18 cellular contexts compared by ENCODE assay signal in genomic region chr17:46026815-46027125, GRCh38. TPM values are rescaled to one million over a fixed set of nuclear protein-coding genes. Genes with fewer than 3 reads are reported as not detected.
A peak's percentile ranks its signal among the peaks of the same experiment; 100 is the strongest.
DNase-seq lines count a peak whose midpoint lies in the region; ATAC-seq, FAIRE-seq and TF ChIP-seq lines count a peak whose summit lies in the region.
"Had no signal": no experiment of that assay in that cellular context is flagged by ENCODE, and none has a peak within 500 bp of the region (broad histone marks: within the 10 kb centered on the region; RNA-seq: fewer than 3 reads in every experiment).

No MANE protein-coding gene starts in this region.

- peaks cover 8% of the 10 kb centered on the region; the same call in 1 of the 2 replicates for H3F3A ChIP-seq in GM23338 (replicated peaks; ENCODE audit: low read depth)

- H3K9me3 Mint-ChIP-seq in GM23338: no peaks in the 10 kb centered on the region
- H3K9me3 Mint-ChIP-seq in naive thymus-derived CD8-positive, alpha-beta T cell: no peaks in the 10 kb centered on the region

- ATAC-seq in GM23338: peak; percentile 4; the same call in 2 of the 3 replicates
- ATAC-seq in GM12878: no peak
- ATAC-seq in naive thymus-derived CD8-positive, alpha-beta T cell: no peak

- FAIRE-seq in GM12878 (lab: Jason Lieb, UNC): no peak

- H3K9me3 ChIP-seq in BLaER1 (no peaks in the 10 kb centered on the region), GM12878 (replicated peaks; ENCODE audit: control insufficient read depth, insufficient read depth, low read length) (no peaks in the 10 kb centered on the region), HAP-1 (no peaks in the 10 kb centered on the region)
- H3K9me3 ChIP-seq: SJSA1, uterus had no signal

- TF ChIP-seq RAD21 in GM12878 (IDR thresholded peaks at IDR 0.05; ENCODE audit: insufficient read depth, low read depth, low read length): no peak

- H3K27me3 Mint-ChIP-seq in GM23338 (ENCODE audit: insufficient read depth, low read depth, poor library complexity): peaks cover 28% of the 10 kb centered on the region
- H3K27me3 Mint-ChIP-seq in naive thymus-derived CD8-positive, alpha-beta T cell: no peaks in the 10 kb centered on the region

- H3K4me2 ChIP-seq in BLaER1 (peak overlapping the region; percentile 78), GM23338 (no peak overlapping the region), GM12878 (ENCODE audit: control insufficient read depth, insufficient read depth) (no peak overlapping the region)

- SMC1A ChIA-PET in GM12878 (lab: Charles Lee; ENCODE audit: uncharacterized antibody, unreplicated experiment): interaction anchor here (0.7 to 1.3 kb wide), 2 partner anchors 10 to 177 kb away, joined by 3 read pairs; no protein-coding TSS in a partner anchor

- peaks cover 33% of the 10 kb centered on the region for H3K36me3 Mint-ChIP-seq in GM23338 (ENCODE audit: low read depth)
- H3K36me3 Mint-ChIP-seq in naive thymus-derived CD8-positive, alpha-beta T cell: peaks cover 0 to 51% (median 7%) of the 10 kb centered on the region in 3 donors

- H3K4me3 ChIP-seq in BLaER1 (peak overlapping the region; percentile 30; the same call in 1 of the 2 replicates), GM23338 (no peak overlapping the region), GM12878 (no peak overlapping the region), HAP-1 (no peak overlapping the region)
- H3K4me3 ChIP-seq: SJSA1, uterus had no signal

- H3K36me3 ChIP-seq in BLaER1 (peaks cover 37% of the 10 kb centered on the region), GM23338 (ENCODE audit: insufficient read depth) (no peaks in the 10 kb centered on the region), GM12878 (ENCODE audit: control insufficient read depth in 2 of 2, insufficient read depth in 2 of 2, low read length in 1 of 2) (peaks cover 9 to 17% of the 10 kb centered on the region in 2 experiments; a peak in 3 of 4 replicates), HAP-1 (replicated peaks) (peaks cover 29% of the 10 kb centered on the region)
- H3K36me3 ChIP-seq: uterus had no signal

- H4K20me1 ChIP-seq in BLaER1: peaks cover 71% of the 10 kb centered on the region
- H4K20me1 ChIP-seq in GM23338 (replicated peaks; ENCODE audit: insufficient read depth): peaks cover 3% of the 10 kb centered on the region; the same call in 1 of the 2 replicates
- no peaks in the 10 kb centered on the region for H4K20me1 ChIP-seq in GM12878 (ENCODE audit: control insufficient read depth, insufficient read depth)

- POLR2A ChIA-PET in GM12878 (lab: Charles Lee): no interaction called here
- POLR2A ChIA-PET in naive thymus-derived CD8-positive, alpha-beta T cell (lab: Charles Lee): interaction anchor here (0.5 kb wide), 1 partner anchor 9 kb away, joined by 3 read pairs; no protein-coding TSS in a partner anchor

- peak overlapping the region; percentile 87 for H3K27ac Mint-ChIP-seq in GM23338
- H3K27ac Mint-ChIP-seq in naive thymus-derived CD8-positive, alpha-beta T cell: peak overlapping the region in 8 of 10 donors; percentile 34 to 77 (median 58)

- H2AFZ ChIP-seq in GM23338 (no peak overlapping the region), GM12878 (ENCODE audit: control insufficient read depth, low read depth, low read length) (no peak overlapping the region)

- RAD21 ChIA-PET in GM12878 (lab: Charles Lee; ENCODE audit: unreplicated experiment): interaction anchor here (1.9 kb wide), 1 partner anchor 185 kb away, joined by 4 read pairs; no protein-coding TSS in a partner anchor

- H3K4me1 Mint-ChIP-seq in GM23338: peaks cover 51% of the 10 kb centered on the region
- peaks cover 20 to 56% (median 28%) of the 10 kb centered on the region in 4 donors for H3K4me1 Mint-ChIP-seq in naive thymus-derived CD8-positive, alpha-beta T cell

- no peaks in the 10 kb centered on the region for H3K79me2 ChIP-seq in GM23338 (replicated peaks; ENCODE audit: insufficient read depth)
- no peaks in the 10 kb centered on the region for H3K79me2 ChIP-seq in GM12878 (ENCODE audit: control insufficient read depth, insufficient read depth, low read length)

- TF ChIP-seq CTCF in GM23338 (conservative IDR thresholded peaks at IDR 0.05; ENCODE audit: low read depth in 2 of 2) (no peak), GM12878 (IDR thresholded peaks at IDR 0.05 in 2 of 3, conservative IDR thresholded peaks at IDR 0.05 in 1 of 3; ENCODE audit: control insufficient read depth in 2 of 3, extremely low read depth in 1 of 3, insufficient read depth in 1 of 3, low read depth in 3 of 3, low read length in 3 of 3) (no peak)

- H3K9me2 ChIP-seq in GM23338 (ENCODE audit: insufficient read depth): no peaks in the 10 kb centered on the region

- H3K9ac ChIP-seq in BLaER1 (peak overlapping the region; percentile 22; the same call in 1 of the 2 replicates), GM12878 (ENCODE audit: control insufficient read depth, insufficient read depth, low read length) (no peak overlapping the region)

- H3K4me1 ChIP-seq in BLaER1 (peaks cover 70% of the 10 kb centered on the region), GM23338 (ENCODE audit: insufficient read depth) (peaks cover 41% of the 10 kb centered on the region), GM12878 (ENCODE audit: control insufficient read depth, insufficient read depth, low read length) (peaks cover 11% of the 10 kb centered on the region), HAP-1 (no peaks in the 10 kb centered on the region)
- H3K4me1 ChIP-seq: SJSA1, uterus had no signal

- intact Hi-C loops in GM12878 (cut with micrococcal nuclease; ENCODE audit: unreplicated experiment): no loop called here

- in situ Hi-C loops in GM12878 (cut with MboI): no loop called here
- in situ Hi-C loops in HAP-1 (cut with MboI; ENCODE audit: low sequenced_read_pairs): no loop called here

- peak overlapping the region; percentile 80 for H3K27ac ChIP-seq in BLaER1
- peak overlapping the region; percentile 77; the same call in 1 of the 2 replicates for H3K27ac ChIP-seq in GM23338 (ENCODE audit: low read depth)
- no peak overlapping the region for H3K27ac ChIP-seq in GM12878 (ENCODE audit: control insufficient read depth, insufficient read depth)
- H3K27ac ChIP-seq: SJSA1, uterus had no signal

- CTCF ChIA-PET in GM12878 (lab: Yijun Ruan, JAX): no interaction called here

- DNase-seq in GM23338 (ENCODE audit: low spot score) (no peak), GM12878 (ENCODE audit: low read depth, low spot score) (no peak), DMS79 treated with DMSO at 0.1 percent for 48 hours (lab: John Stamatoyannopoulos, UW) (no peak), HAP-1 (ENCODE audit: low spot score in 2 of 2) (no peak), NCI-H446 (lab: John Stamatoyannopoulos, UW) (no peak), AG08395 (ENCODE audit: low spot score) (no peak)
- no peak for DNase-seq in naive thymus-derived CD8-positive, alpha-beta T cell
- DNase-seq: activated naive CD4-positive, alpha-beta T cell; effector memory CD4-positive, alpha-beta T cell; KBM-7; NCI-H1105 treated with DMSO at 0.1 percent for 48 hours; stimulated activated CD4-positive, alpha-beta T cell treated with anti-CD3 and anti-CD28 coated beads, Interleukin-4, amount 100 ng/mL, for 4 hours; uterus had no signal

- H3K27me3 ChIP-seq in BLaER1 (no peaks in the 10 kb centered on the region), GM23338 (ENCODE audit: insufficient read depth) (no peaks in the 10 kb centered on the region), GM12878 (replicated peaks in 1 of 2; ENCODE audit: control insufficient read depth in 2 of 2, insufficient read depth in 2 of 2, low read length in 1 of 2) (no peaks in the 10 kb centered on the region), HAP-1 (ENCODE audit: low read depth) (no peaks in the 10 kb centered on the region)
- H3K27me3 ChIP-seq: SJSA1, uterus had no signal

- WGBS in GM12878 (ENCODE audit: insufficient coverage, insufficient replicate concordance, low lambda C conversion rate, missing lambda C conversion rate): 94% methylated on average over 3 of the region's 3 CpGs

- H3K4me3 Mint-ChIP-seq in GM23338: no peak overlapping the region
- no peak overlapping the region for H3K4me3 Mint-ChIP-seq in naive thymus-derived CD8-positive, alpha-beta T cell

- no peak for TF ChIP-seq EP300 in GM12878 (IDR thresholded peaks at IDR 0.05; ENCODE audit: borderline replicate concordance in 1 of 2, control insufficient read depth in 1 of 2, low read depth in 2 of 2, low read length in 2 of 2)

- BruUV-seq in GM12878 (replicated peaks; lab: Mats Ljungman, UMichigan): no TSS peak

- TF ChIP-seq POLR2A in GM12878 (IDR thresholded peaks at IDR 0.05; ENCODE audit: low read depth, low read length): peak; percentile 3; the same call in 1 of the 2 replicates

TF ChIP-seq in GM12878, 131 proteins besides CTCF, POLR2A, EP300 and RAD21 (continues in another document):
- TF ChIP-seq STAT3 (IDR thresholded peaks at IDR 0.05; ENCODE audit: low read depth, low read length) (no peak), ZNF274 (IDR thresholded peaks at IDR 0.05; ENCODE audit: insufficient read depth, insufficient read length) (no peak)

RNA-seq across cellular contexts. Expression of gene STH, which starts 27.7 kb away (rescaled TPM):
- total RNA-seq in GM23338 (2014; rRNA removed; shearing (Covaris generic)): not detected in 2 replicates
- 0.55 TPM in 1 of 2 replicates, not detected in the other for polyA plus RNA-seq in GM23338 (2016; fragmentation: Nextera tagmentation; extraction: Ambion mirVana)
- total RNA-seq in GM12878 (2013; cell fraction: nucleolus; rRNA removed): not detected in 2 replicates
- total RNA-seq in GM12878 (2014; rRNA removed): not detected in 2 replicates
- total RNA-seq in GM12878 (2014; rRNA removed; fragmentation: Illumina TruSeq; extraction: Trizol): not detected in 2 replicates
- not detected in 2 replicates for total RNA-seq in GM12878 (2021)
- not detected for polyA plus RNA-seq in GM12878 (2011; ENCODE audit: low read depth)
- polyA plus RNA-seq in GM12878 (2011; rRNA removed): not detected in 2 replicates
- not detected in 2 replicates for polyA plus RNA-seq in GM12878 (2011; cell fraction: cytosol; rRNA removed)
- not detected in 2 replicates for polyA plus RNA-seq in GM12878 (2011; cell fraction: nucleus; rRNA removed)
- polyA plus RNA-seq in GM12878 (2012): not detected in 2 replicates
- not detected in 2 replicates for polyA plus RNA-seq in GM12878 (2014; fragmentation: Illumina TruSeq; extraction: Trizol)
- polyA plus RNA-seq in GM12878 (2014; fragmentation: Nextera tagmentation; extraction: Ambion mirVana): not detected
- polyA plus RNA-seq in GM12878 (2014; rRNA removed): not detected in 2 replicates
- not detected for polyA plus RNA-seq in GM12878 (2016; fragmentation: Nextera tagmentation; extraction: Ambion mirVana)
- not detected in 2 replicates for polyA minus RNA-seq in GM12878 (2011; rRNA and poly(A)+ RNA removed)
- polyA minus RNA-seq in GM12878 (2011; cell fraction: cytosol; rRNA and poly(A)+ RNA removed): not detected in 2 replicates
- polyA minus RNA-seq in GM12878 (2011; cell fraction: nucleus; rRNA and poly(A)+ RNA removed): not detected in 2 replicates
- total RNA-seq in naive thymus-derived CD8-positive, alpha-beta T cell: not detected
- polyA plus RNA-seq in naive thymus-derived CD8-positive, alpha-beta T cell: not detected
- total RNA-seq: bronchial epithelial cell, H7, lung microvascular endothelial cell, SJSA1, uterus had no signal
